12 cellular contexts compared by ENCODE assay signal in genomic region chr20:19073584-19074198, GRCh38.
A peak's percentile ranks its signal among the peaks of the same experiment; 100 is the strongest.
DNase-seq lines count a peak whose midpoint lies in the region; ATAC-seq, FAIRE-seq and TF ChIP-seq lines count a peak whose summit lies in the region.
"Had no signal": no experiment of that assay in that cellular context is flagged by ENCODE, and none has a peak within 500 bp of the region (broad histone marks: within the 10 kb centered on the region; RNA-seq: fewer than 3 reads in every experiment).

No MANE protein-coding gene starts in this region.

- 67% methylated on average over 2 of the region's 2 CpGs for WGBS in suprapubic skin
- WGBS in trophoblast cell (ENCODE audit: extremely low coverage, insufficient coverage, insufficient read length) = no CpG with 5 or more reads among the region's 2 CpGs

- no peak overlapping the region for H4K12ac ChIP-seq in trophoblast cell (ENCODE audit: low read depth, low read length)

- H3K27ac ChIP-seq in keratinocyte (ENCODE audit: control insufficient read depth, insufficient read depth, low read length) = no peak overlapping the region
- H3K27ac ChIP-seq in suprapubic skin = no peak overlapping the region
- no peak overlapping the region for H3K27ac ChIP-seq in trophoblast cell (ENCODE audit: low read depth, low read length)
- H3K27ac ChIP-seq: vagina had no signal

- H3K79me2 ChIP-seq in keratinocyte (ENCODE audit: control insufficient read depth, insufficient read depth, low read length) (no peaks in the 10 kb centered on the region), trophoblast cell (ENCODE audit: control insufficient read depth, insufficient read depth, low read length, poor library complexity) (no peaks in the 10 kb centered on the region)

- no peak overlapping the region for H3K4ac ChIP-seq in trophoblast cell (ENCODE audit: low read depth, low read length)

- H3K18ac ChIP-seq in trophoblast cell (ENCODE audit: low read length) = no peak overlapping the region

- no peaks in the 10 kb centered on the region for H3K79me1 ChIP-seq in trophoblast cell (ENCODE audit: low read length)

- H2BK12ac ChIP-seq in trophoblast cell (ENCODE audit: low read length) = no peak overlapping the region

- peak; percentile 4 for DNase-seq in CMK (ENCODE audit: low read depth)
- peak; percentile 15 for DNase-seq in H54 (ENCODE audit: insufficient read length, low spot score)
- DNase-seq in RPMI7951 (ENCODE audit: low read depth) = peak; percentile 18
- no peak for DNase-seq in keratinocyte (ENCODE audit: low read depth, low spot score)
- DNase-seq in activated naive CD4-positive, alpha-beta T cell (lab: John Stamatoyannopoulos, UW) = no peak
- no peak for DNase-seq in suprapubic skin (ENCODE audit: low spot score in 2 of 2)
- no peak for DNase-seq in trophoblast cell
- DNase-seq: activated T-cell treated with anti-CD3 and anti-CD28 coated beads, Interleukin-2, amount 50 U/mL, for 4 hours; caudate nucleus; NCI-H187 treated with DMSO at 0.1 percent for 48 hours had no signal

- H3K27me3 ChIP-seq in keratinocyte (ENCODE audit: control insufficient read depth, extremely low read depth, insufficient read depth, low read length) = no peaks in the 10 kb centered on the region
- no peaks in the 10 kb centered on the region for H3K27me3 ChIP-seq in suprapubic skin
- H3K27me3 ChIP-seq in trophoblast cell (ENCODE audit: insufficient read depth, low read length) = no peaks in the 10 kb centered on the region
- H3K27me3 ChIP-seq: vagina had no signal

- H3K14ac ChIP-seq in trophoblast cell (ENCODE audit: low read length) = no peak overlapping the region

- TF ChIP-seq EP300 in suprapubic skin (IDR thresholded peaks at IDR 0.05) = no peak

- no peak overlapping the region for H3K4me3 ChIP-seq in keratinocyte (ENCODE audit: control insufficient read depth in 2 of 3, extremely low read depth in 1 of 3, insufficient read depth in 2 of 3, low read depth in 1 of 3, low read length in 3 of 3)
- H3K4me3 ChIP-seq in suprapubic skin = no peak overlapping the region
- H3K4me3 ChIP-seq in trophoblast cell (ENCODE audit: low read depth, low read length) = no peak overlapping the region
- H3K4me3 ChIP-seq: vagina had no signal

- no peaks in the 10 kb centered on the region for H3K9me1 ChIP-seq in keratinocyte (ENCODE audit: control insufficient read depth, extremely low read depth, insufficient read depth, low read length)

- FAIRE-seq in H54 (lab: Jason Lieb, UNC) = no peak
- no peak for FAIRE-seq in keratinocyte (lab: Jason Lieb, UNC)

- no peak overlapping the region for H2BK120ac ChIP-seq in trophoblast cell (ENCODE audit: insufficient read depth, low read length, poor library complexity)

- H3K9ac ChIP-seq in keratinocyte (ENCODE audit: control insufficient read depth, extremely low read depth, insufficient read depth, low read length) = no peak overlapping the region
- H3K9ac ChIP-seq in trophoblast cell (ENCODE audit: low read length) = no peak overlapping the region

- dilution Hi-C loops in keratinocyte (cut with MboI; ENCODE audit: extremely low pct_ligation_motif_present, low sequenced_read_pairs) = no loop called here

- TF ChIP-seq CTCF in keratinocyte (optimal IDR thresholded peaks at IDR 0.05 in 1 of 3, IDR thresholded peaks at IDR 0.05 in 1 of 3, conservative IDR thresholded peaks at IDR 0.05 in 1 of 3; ENCODE audit: extremely low read depth in 1 of 3, insufficient read depth in 2 of 3, low read length in 3 of 3) (peak; percentile 20 to 52 (median 23)), suprapubic skin (IDR thresholded peaks at IDR 0.05) (no peak)

- H3K4me1 ChIP-seq in keratinocyte (ENCODE audit: control insufficient read depth, extremely low read depth, insufficient read depth, low read length) = no peaks in the 10 kb centered on the region
- H3K4me1 ChIP-seq in suprapubic skin = peaks cover 7% of the 10 kb centered on the region
- H3K4me1 ChIP-seq in trophoblast cell (ENCODE audit: control insufficient read depth in 1 of 2, insufficient read depth in 2 of 2, low read length in 2 of 2) = peaks cover 0 to 2% of the 10 kb centered on the region in 2 experiments
- H3K4me1 ChIP-seq: vagina had no signal

- H3K9me3 ChIP-seq in keratinocyte (ENCODE audit: control insufficient read depth, low read depth, low read length) (no peaks in the 10 kb centered on the region), suprapubic skin (no peaks in the 10 kb centered on the region), trophoblast cell (ENCODE audit: insufficient read depth, low read depth, low read length) (peaks cover 1% of the 10 kb centered on the region)
- H3K9me3 ChIP-seq: vagina had no signal

- H3K23ac ChIP-seq in trophoblast cell (ENCODE audit: low read length) = no peak overlapping the region

- no peak overlapping the region for H4K8ac ChIP-seq in trophoblast cell (ENCODE audit: low read depth, low read length)

- H2AFZ ChIP-seq in keratinocyte (ENCODE audit: control insufficient read depth, low read length) = no peak overlapping the region
- no peak overlapping the region for H2AFZ ChIP-seq in trophoblast cell (ENCODE audit: insufficient read depth, low read length, poor library complexity)

- H3K36me3 ChIP-seq in keratinocyte (ENCODE audit: control insufficient read depth in 2 of 2, extremely low read depth in 1 of 2, insufficient read depth in 2 of 2, low read length in 2 of 2) (no peaks in the 10 kb centered on the region), suprapubic skin (no peaks in the 10 kb centered on the region), trophoblast cell (ENCODE audit: control insufficient read depth in 1 of 2, insufficient read depth in 2 of 2, low read length in 2 of 2) (no peaks in the 10 kb centered on the region)
- H3K36me3 ChIP-seq: vagina had no signal

- TF ChIP-seq POLR2A in H54 (IDR thresholded peaks at IDR 0.05; ENCODE audit: low read depth, low read length) (no peak), suprapubic skin (IDR thresholded peaks at IDR 0.05) (no peak)

- H2AK5ac ChIP-seq in trophoblast cell (ENCODE audit: low read length) = no peak overlapping the region

- H4K20me1 ChIP-seq in keratinocyte (ENCODE audit: control insufficient read depth, extremely low read depth, insufficient read depth, low read length) = no peaks in the 10 kb centered on the region

- ATAC-seq in HG02588 (IDR thresholded peaks at IDR 0.05; ENCODE audit: unreplicated experiment) = no peak
- ATAC-seq: activated T-cell treated with anti-CD3 and anti-CD28 coated beads, Interleukin-2, amount 50 U/mL, for 4 hours had no signal

- H4K91ac ChIP-seq in trophoblast cell (ENCODE audit: low read depth, low read length) = no peak overlapping the region

- no peak overlapping the region for H3K4me2 ChIP-seq in keratinocyte (ENCODE audit: control insufficient read depth, extremely low read depth, insufficient read depth, low read depth, low read length)
- H3K4me2 ChIP-seq in trophoblast cell (ENCODE audit: low read length) = no peak overlapping the region

- H2BK5ac ChIP-seq in trophoblast cell (ENCODE audit: low read depth, low read length, poor library complexity) = no peak overlapping the region

Comparison
In these comparisons a context has a peak if more than half of its experiments do, and no peak if none do; other contexts are left out.
1. DNase-seq: peak in CMK (single experiment), H54 (single experiment) and RPMI7951 (single experiment); none in keratinocyte (single experiment), activated naive CD4-positive, alpha-beta T cell (0 of 4), suprapubic skin (0 of 2) and trophoblast cell (0 of 2).
2. CTCF ChIP-seq: peak in keratinocyte (3 of 3); none in suprapubic skin (0 of 2).